In the genomic region with DNA sequence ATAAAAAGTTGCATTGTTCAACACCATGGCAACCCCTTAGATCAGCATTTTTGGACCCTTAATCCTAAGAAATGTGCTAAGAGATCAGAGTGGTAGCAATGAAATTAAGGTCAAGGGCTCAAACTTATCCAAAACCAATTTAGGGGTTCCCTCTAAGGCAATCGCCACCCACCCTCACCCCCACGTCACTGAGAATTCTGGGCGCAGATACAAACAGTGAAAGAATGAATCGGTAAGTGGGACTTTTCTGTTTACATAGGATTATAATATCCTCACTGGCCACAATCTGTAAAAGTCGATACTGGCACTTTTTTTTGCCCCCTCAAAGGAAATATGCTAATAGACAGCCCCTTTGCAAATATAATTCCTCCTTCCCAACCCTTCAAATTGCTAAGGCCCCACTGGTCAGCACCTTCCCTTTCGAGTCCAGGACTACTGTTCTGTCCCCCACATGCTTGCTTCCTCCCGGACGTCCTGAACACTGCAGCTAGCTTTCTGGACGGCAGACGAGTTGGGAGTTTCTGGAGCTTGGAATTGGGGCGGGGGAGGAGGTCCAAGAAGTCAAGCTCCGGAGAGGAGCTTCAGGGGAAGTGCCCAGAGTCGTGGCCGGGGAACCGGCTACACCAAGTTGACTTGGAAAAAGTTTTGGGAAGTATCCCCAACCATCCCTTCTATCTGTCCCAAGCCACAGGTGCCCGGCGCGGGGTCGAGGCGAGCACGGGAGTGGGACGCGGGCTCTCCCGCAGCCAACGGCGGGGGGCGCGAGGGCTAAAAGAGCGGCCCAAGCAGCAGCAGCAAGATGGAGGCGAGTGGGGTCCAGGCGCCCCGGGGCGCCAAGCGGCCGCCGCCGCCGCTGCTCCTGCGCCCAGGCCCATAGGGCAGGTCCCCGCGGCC, we compare ENCODE assay signal across 3 cellular contexts.
TF ChIP-seq lines count a peak whose summit lies in the region.

No MANE protein-coding gene starts in this region.

TF ChIP-seq in A549, 52 proteins besides CTCF, POLR2A, EP300 and RAD21 (continues in another document):
- TF ChIP-seq ZSCAN20 (CRISPR knock-in tag; IDR thresholded peaks at IDR 0.05) (no peak), FOXS1 (CRISPR knock-in tag; IDR thresholded peaks at IDR 0.05) (no peak), CHD4 (IDR thresholded peaks at IDR 0.05; ENCODE audit: borderline replicate concordance) (no peak), POLR2AphosphoS2 (conservative IDR thresholded peaks at IDR 0.05; ENCODE audit: low read length) (no peak)
- TF ChIP-seq, protein P1, sequence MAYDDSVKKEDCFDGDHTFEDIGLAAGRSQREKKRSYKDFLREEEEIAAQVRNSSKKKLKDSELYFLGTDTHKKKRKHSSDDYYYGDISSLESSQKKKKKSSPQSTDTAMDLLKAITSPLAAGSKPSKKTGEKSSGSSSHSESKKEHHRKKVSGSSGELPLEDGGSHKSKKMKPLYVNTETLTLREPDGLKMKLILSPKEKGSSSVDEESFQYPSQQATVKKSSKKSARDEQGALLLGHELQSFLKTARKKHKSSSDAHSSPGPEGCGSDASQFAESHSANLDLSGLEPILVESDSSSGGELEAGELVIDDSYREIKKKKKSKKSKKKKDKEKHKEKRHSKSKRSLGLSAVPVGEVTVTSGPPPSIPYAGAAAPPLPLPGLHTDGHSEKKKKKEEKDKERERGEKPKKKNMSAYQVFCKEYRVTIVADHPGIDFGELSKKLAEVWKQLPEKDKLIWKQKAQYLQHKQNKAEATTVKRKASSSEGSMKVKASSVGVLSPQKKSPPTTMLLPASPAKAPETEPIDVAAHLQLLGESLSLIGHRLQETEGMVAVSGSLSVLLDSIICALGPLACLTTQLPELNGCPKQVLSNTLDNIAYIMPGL (CRISPR knock-in tag; IDR thresholded peaks at IDR 0.05; ENCODE audit: borderline replicate concordance) = no peak
- TF ChIP-seq, protein P2, sequence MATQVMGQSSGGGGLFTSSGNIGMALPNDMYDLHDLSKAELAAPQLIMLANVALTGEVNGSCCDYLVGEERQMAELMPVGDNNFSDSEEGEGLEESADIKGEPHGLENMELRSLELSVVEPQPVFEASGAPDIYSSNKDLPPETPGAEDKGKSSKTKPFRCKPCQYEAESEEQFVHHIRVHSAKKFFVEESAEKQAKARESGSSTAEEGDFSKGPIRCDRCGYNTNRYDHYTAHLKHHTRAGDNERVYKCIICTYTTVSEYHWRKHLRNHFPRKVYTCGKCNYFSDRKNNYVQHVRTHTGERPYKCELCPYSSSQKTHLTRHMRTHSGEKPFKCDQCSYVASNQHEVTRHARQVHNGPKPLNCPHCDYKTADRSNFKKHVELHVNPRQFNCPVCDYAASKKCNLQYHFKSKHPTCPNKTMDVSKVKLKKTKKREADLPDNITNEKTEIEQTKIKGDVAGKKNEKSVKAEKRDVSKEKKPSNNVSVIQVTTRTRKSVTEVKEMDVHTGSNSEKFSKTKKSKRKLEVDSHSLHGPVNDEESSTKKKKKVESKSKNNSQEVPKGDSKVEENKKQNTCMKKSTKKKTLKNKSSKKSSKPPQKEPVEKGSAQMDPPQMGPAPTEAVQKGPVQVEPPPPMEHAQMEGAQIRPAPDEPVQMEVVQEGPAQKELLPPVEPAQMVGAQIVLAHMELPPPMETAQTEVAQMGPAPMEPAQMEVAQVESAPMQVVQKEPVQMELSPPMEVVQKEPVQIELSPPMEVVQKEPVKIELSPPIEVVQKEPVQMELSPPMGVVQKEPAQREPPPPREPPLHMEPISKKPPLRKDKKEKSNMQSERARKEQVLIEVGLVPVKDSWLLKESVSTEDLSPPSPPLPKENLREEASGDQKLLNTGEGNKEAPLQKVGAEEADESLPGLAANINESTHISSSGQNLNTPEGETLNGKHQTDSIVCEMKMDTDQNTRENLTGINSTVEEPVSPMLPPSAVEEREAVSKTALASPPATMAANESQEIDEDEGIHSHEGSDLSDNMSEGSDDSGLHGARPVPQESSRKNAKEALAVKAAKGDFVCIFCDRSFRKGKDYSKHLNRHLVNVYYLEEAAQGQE (IDR thresholded peaks at IDR 0.05) = no peak
- TF ChIP-seq, protein P3, sequence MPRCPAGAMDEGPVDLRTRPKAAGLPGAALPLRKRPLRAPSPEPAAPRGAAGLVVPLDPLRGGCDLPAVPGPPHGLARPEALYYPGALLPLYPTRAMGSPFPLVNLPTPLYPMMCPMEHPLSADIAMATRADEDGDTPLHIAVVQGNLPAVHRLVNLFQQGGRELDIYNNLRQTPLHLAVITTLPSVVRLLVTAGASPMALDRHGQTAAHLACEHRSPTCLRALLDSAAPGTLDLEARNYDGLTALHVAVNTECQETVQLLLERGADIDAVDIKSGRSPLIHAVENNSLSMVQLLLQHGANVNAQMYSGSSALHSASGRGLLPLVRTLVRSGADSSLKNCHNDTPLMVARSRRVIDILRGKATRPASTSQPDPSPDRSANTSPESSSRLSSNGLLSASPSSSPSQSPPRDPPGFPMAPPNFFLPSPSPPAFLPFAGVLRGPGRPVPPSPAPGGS (IDR thresholded peaks at IDR 0.05) = no peak
- TF ChIP-seq, protein P4, sequence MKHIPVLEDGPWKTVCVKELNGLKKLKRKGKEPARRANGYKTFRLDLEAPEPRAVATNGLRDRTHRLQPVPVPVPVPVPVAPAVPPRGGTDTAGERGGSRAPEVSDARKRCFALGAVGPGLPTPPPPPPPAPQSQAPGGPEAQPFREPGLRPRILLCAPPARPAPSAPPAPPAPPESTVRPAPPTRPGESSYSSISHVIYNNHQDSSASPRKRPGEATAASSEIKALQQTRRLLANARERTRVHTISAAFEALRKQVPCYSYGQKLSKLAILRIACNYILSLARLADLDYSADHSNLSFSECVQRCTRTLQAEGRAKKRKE (CRISPR knock-in tag; IDR thresholded peaks at IDR 0.05; ENCODE audit: low read depth) = no peak

TF ChIP-seq in IMR-90, 13 proteins besides CTCF, POLR2A, EP300 and RAD21:
- no peak for TF ChIP-seq CHD1 (IDR thresholded peaks at IDR 0.05; ENCODE audit: low read depth, low read length)
- TF ChIP-seq SMC3 (IDR thresholded peaks at IDR 0.05; ENCODE audit: low read depth, low read length) = peak; percentile 36; the same call in 1 of the 2 replicates
- TF ChIP-seq MAFK (IDR thresholded peaks at IDR 0.05; ENCODE audit: low read depth, low read length) = peak; percentile 44
TF ChIP-seq in IMR-90: peak in this region for 2.

TF ChIP-seq in H1, 55 proteins besides CTCF, POLR2A, EP300 and RAD21:
- no peak for TF ChIP-seq NRF1 (IDR thresholded peaks at IDR 0.05; ENCODE audit: low read depth, low read length)
- TF ChIP-seq YY1 (IDR thresholded peaks at IDR 0.05; ENCODE audit: low read depth, low read length) = peak; percentile 32; the same call in 1 of the 2 replicates
- TF ChIP-seq ASH2L (IDR thresholded peaks at IDR 0.05; ENCODE audit: low read length) = peak; percentile 42
- no peak for TF ChIP-seq KDM4A (IDR thresholded peaks at IDR 0.05; ENCODE audit: low read depth, low read length, severe bottlenecking)
- no peak for TF ChIP-seq RXRA (IDR thresholded peaks at IDR 0.05; ENCODE audit: insufficient read depth, low read depth, low read length)
- no peak for TF ChIP-seq TAF1 (IDR thresholded peaks at IDR 0.05; ENCODE audit: low read depth, low read length)
